8 cellular contexts compared by ENCODE assay signal in genomic region chr16:67667817-67668494, GRCh38. TPM values are rescaled to one million over a fixed set of nuclear protein-coding genes. Genes with fewer than 3 reads are reported as not detected.
A peak's percentile ranks its signal among the peaks of the same experiment; 100 is the strongest.
DNase-seq lines count a peak whose midpoint lies in the region; ATAC-seq and TF ChIP-seq lines count a peak whose summit lies in the region.

No MANE protein-coding gene starts in this region.

- no peaks in the 10 kb centered on the region for H3K27me3 ChIP-seq in muscle layer of duodenum (ENCODE audit: low read depth, low read length)

- H3K4me3 ChIP-seq in muscle layer of duodenum (ENCODE audit: low read depth in 1 of 2, low read length in 2 of 2), result peak overlapping the region; percentile 61 to 86

- H3K4me1 ChIP-seq in muscle layer of duodenum (ENCODE audit: control insufficient read depth in 1 of 2, insufficient read depth in 2 of 2, low read length in 2 of 2), result peaks cover 10 to 31% of the 10 kb centered on the region in 2 donors

- H3K4me3 Mint-ChIP-seq in CD14-positive monocyte, result peak overlapping the region; percentile 88 to 96

- peaks cover 0 to 13% of the 10 kb centered on the region in 2 donors for H3K36me3 ChIP-seq in muscle layer of duodenum (ENCODE audit: control insufficient read depth in 1 of 2, insufficient read depth in 2 of 2, low read length in 2 of 2)

- H3K36me3 Mint-ChIP-seq in CD14-positive monocyte, result peaks cover 5 to 7% of the 10 kb centered on the region in 2 donors

- H3K27me3 Mint-ChIP-seq in CD14-positive monocyte (ENCODE audit: low read depth in 3 of 3), result peaks cover 0 to 2% (median 0%) of the 10 kb centered on the region in 3 donors

- H3K27ac Mint-ChIP-seq in CD14-positive monocyte, result peak overlapping the region in 5 of 7 donors; percentile 91 to 94 (median 91)

- H3K27ac ChIP-seq in muscle layer of duodenum (ENCODE audit: low read length), result no peak overlapping the region

- no peaks in the 10 kb centered on the region for H3K9me3 ChIP-seq in muscle layer of duodenum (ENCODE audit: control insufficient read depth in 1 of 2, low read length in 2 of 2)

- DNase-seq in CD14-positive monocyte (ENCODE audit: low spot score) (peak; percentile 88), GM19240 (ENCODE audit: insufficient read length, low spot score) (peak; percentile 96), NOMO-1 (lab: John Stamatoyannopoulos, UW; ENCODE audit: unreplicated experiment in 2 of 2) (peak; percentile 94 to 97), epidermal melanocyte (ENCODE audit: insufficient read length, low spot score) (peak; percentile 99)
- DNase-seq in activated CD8-positive, alpha-beta memory T cell treated with anti-CD3 and anti-CD28 coated beads, Interleukin-2, amount 50 U/mL, for 24 hours (ENCODE audit: extremely low read depth), result peak; percentile 35
- peak; percentile 82 for DNase-seq in stimulated activated CD8-positive, alpha-beta memory T cell treated with anti-CD3 and anti-CD28 coated beads, Interleukin-4, amount 100 ng/mL, for 48 hours

- peaks cover 35% of the 10 kb centered on the region for H3K4me1 Mint-ChIP-seq in CD14-positive monocyte

- peak; percentile 89 for TF ChIP-seq CTCF in CD14-positive monocyte (IDR thresholded peaks at IDR 0.05)

- H3K9me3 Mint-ChIP-seq in CD14-positive monocyte, result peaks cover 0 to 2% (median 0%) of the 10 kb centered on the region in 7 donors

- intact Hi-C loops in CD14-positive monocyte (cut with micrococcal nuclease), result loop anchor here (2.0 to 10.0 kb wide), 9 partner anchors 49 to 417 kb away; partner anchors contain the start of genes RANBP10 (in 2 of the 2), TSNAXIP1 (in 2 of the 2), CENPT (in 1 of the 2) and CTCF (in 1 of the 2)

- ATAC-seq in HG03469 (IDR thresholded peaks at IDR 0.05; ENCODE audit: unreplicated experiment), result peak; percentile 69

RNA-seq across cellular contexts. Expression of gene C16orf86, which starts 1.3 kb away (rescaled TPM):
- 1 to 10 TPM; 4.1 to 4.6 TPM for polyA plus RNA-seq in CD14-positive monocyte

RNA-seq across cellular contexts. Expression of gene ENKD1, which starts 1.4 kb away (rescaled TPM):
- 1 to 10 TPM in 1 of 2 donors, under 1 TPM in 1; 0.92 to 3.2 TPM for polyA plus RNA-seq in CD14-positive monocyte

RNA-seq across cellular contexts. Expression of gene PARD6A, which starts 7.2 kb away (rescaled TPM):
- 1 to 10 TPM; 6.1 to 6.9 TPM for polyA plus RNA-seq in CD14-positive monocyte

RNA-seq across cellular contexts. Expression of gene ACD, which starts 7.9 kb away (rescaled TPM):
- polyA plus RNA-seq in CD14-positive monocyte, result 10 to 100 TPM; 11.8 to 14.9 TPM

RNA-seq across cellular contexts. Expression of gene CARMIL2, which starts 23.0 kb away (rescaled TPM):
- polyA plus RNA-seq in CD14-positive monocyte, result under 1 TPM in 1 of 2 donors, not detected in 1; 0.30 TPM

Comparison
In these comparisons a context has a peak if more than half of its experiments do, and no peak if none do; other contexts are left out.
1. DNase-seq: peak in every context shown above with its lines; median percentile 99 in epidermal melanocyte; 96 in GM19240; 96 in NOMO-1; 88 in CD14-positive monocyte; 82 in stimulated activated CD8-positive, alpha-beta memory T cell treated with anti-CD3 and anti-CD28 coated beads, Interleukin-4, amount 100 ng/mL, for 48 hours; 35 in activated CD8-positive, alpha-beta memory T cell treated with anti-CD3 and anti-CD28 coated beads, Interleukin-2, amount 50 U/mL, for 24 hours.